21 cellular contexts compared by ENCODE assay signal in genomic region chr6:38617856-38618255, GRCh38.
"Had no signal": no experiment of that assay in that cellular context is flagged by ENCODE, and none has a peak within 500 bp of the region (broad histone marks: within the 10 kb centered on the region; RNA-seq: fewer than 3 reads in every experiment).

No MANE protein-coding gene starts in this region.

- H3K36me3 ChIP-seq: colonic mucosa, esophagus squamous epithelium, ovary, right lobe of liver, spleen, tibial artery, upper lobe of left lung, uterus had no signal

- ATAC-seq: left colon; mucosa of descending colon; natural killer cell; right lobe of liver; stimulated activated memory B cell treated with anti-CD40 and anti-IgM and Interleukin-4, amounts not matched to agents 10 μg/mL and 1 μg/mL and 100 μg/mL, for 72 hours had no signal

- H3K9me3 Mint-ChIP-seq: natural killer cell; neural crest cell; stimulated activated memory B cell treated with anti-CD40 and anti-IgM and Interleukin-4, amounts not matched to agents 10 μg/mL and 1 μg/mL and 100 μg/mL, for 72 hours; stimulated activated naive CD8-positive, alpha-beta T cell treated with anti-CD3 and anti-CD28 coated beads, Interleukin-15, Interleukin-2, amounts not matched to agents 100 ng/mL and 50 ng/mL, for 24 hours had no signal

- H3K27me3 Mint-ChIP-seq: stimulated activated memory B cell treated with anti-CD40 and anti-IgM and Interleukin-4, amounts not matched to agents 10 μg/mL and 1 μg/mL and 100 μg/mL, for 72 hours; stimulated activated naive CD8-positive, alpha-beta T cell treated with anti-CD3 and anti-CD28 coated beads, Interleukin-15, Interleukin-2, amounts not matched to agents 100 ng/mL and 50 ng/mL, for 24 hours had no signal

- H3K4me3 Mint-ChIP-seq: natural killer cell; neural crest cell; stimulated activated memory B cell treated with anti-CD40 and anti-IgM and Interleukin-4, amounts not matched to agents 10 μg/mL and 1 μg/mL and 100 μg/mL, for 72 hours; stimulated activated naive CD8-positive, alpha-beta T cell treated with anti-CD3 and anti-CD28 coated beads, Interleukin-15, Interleukin-2, amounts not matched to agents 100 ng/mL and 50 ng/mL, for 24 hours had no signal

- H3K4me1 Mint-ChIP-seq: neural crest cell had no signal

- H3K27ac ChIP-seq: colonic mucosa, esophagus squamous epithelium, ovary, right lobe of liver, spleen, tibial artery, uterus had no signal

- H3K27me3 ChIP-seq: colonic mucosa, esophagus squamous epithelium, ovary, right lobe of liver, spleen, tibial artery, upper lobe of left lung, uterus had no signal

- H3K9me3 ChIP-seq: colonic mucosa, esophagus squamous epithelium, mucosa of descending colon, ovary, right lobe of liver, tibial artery, upper lobe of left lung, uterus had no signal

- DNase-seq: colonic mucosa; dermis blood vessel endothelial cell; esophagus squamous epithelium; foreskin fibroblast; head of caudate nucleus; hippocampal formation; left colon; mucosa of descending colon; natural killer cell; ovary; right lobe of liver; spleen; stimulated activated CD4-positive, alpha-beta T cell treated with anti-CD3 and anti-CD28 coated beads, Interleukin-15, amount 100 ng/mL, for 24 hours; stimulated activated CD4-positive, alpha-beta T cell treated with anti-CD3 and anti-CD28 coated beads, Interleukin-1b, Interleukin-23, amount 100 ng/mL, for 48 hours; stimulated activated CD4-positive, alpha-beta T cell treated with anti-CD3 and anti-CD28 coated beads, Interleukin-4, amount 100 ng/mL, for 24 hours; tibial artery; upper lobe of left lung; uterus had no signal

- H3K27ac Mint-ChIP-seq: natural killer cell; stimulated activated memory B cell treated with anti-CD40 and anti-IgM and Interleukin-4, amounts not matched to agents 10 μg/mL and 1 μg/mL and 100 μg/mL, for 72 hours; stimulated activated naive CD8-positive, alpha-beta T cell treated with anti-CD3 and anti-CD28 coated beads, Interleukin-15, Interleukin-2, amounts not matched to agents 100 ng/mL and 50 ng/mL, for 24 hours had no signal

- H3K4me1 ChIP-seq: colonic mucosa, spleen, uterus had no signal

- H3K36me3 Mint-ChIP-seq: natural killer cell had no signal

- H3K4me3 ChIP-seq: colonic mucosa, esophagus squamous epithelium, mucosa of descending colon, ovary, right lobe of liver, spleen, tibial artery, upper lobe of left lung, uterus had no signal
